Comparison of ENCODE assay signal across 19 cellular contexts in genomic region chr4:180923476-180923875, GRCh38.
DNase-seq lines count a peak whose midpoint lies in the region; ATAC-seq and TF ChIP-seq lines count a peak whose summit lies in the region.
"Had no signal": no experiment of that assay in that cellular context is flagged by ENCODE, and none has a peak within 500 bp of the region (broad histone marks: within the 10 kb centered on the region; RNA-seq: fewer than 3 reads in every experiment).

No MANE protein-coding gene starts in this region.

- no peaks in the 10 kb centered on the region for H3K36me3 ChIP-seq in BJ (ENCODE audit: control insufficient read depth, insufficient read depth, low read length)
- H3K36me3 ChIP-seq: left lung had no signal

- no peak overlapping the region for H3K4me3 Mint-ChIP-seq in activated T-helper 17 cell treated with anti-CD3 and anti-CD28 coated beads, Interleukin-2, amount 50 U/mL, for 72 hours
- H3K4me3 Mint-ChIP-seq: CD4-positive, CD25-positive, alpha-beta regulatory T cell; WTC11 had no signal

- no peaks in the 10 kb centered on the region for H3K36me3 Mint-ChIP-seq in activated T-helper 17 cell treated with anti-CD3 and anti-CD28 coated beads, Interleukin-2, amount 50 U/mL, for 72 hours (ENCODE audit: low read depth)
- H3K36me3 Mint-ChIP-seq: CD4-positive, CD25-positive, alpha-beta regulatory T cell; WTC11 had no signal

- no peaks in the 10 kb centered on the region for H3K27me3 Mint-ChIP-seq in activated T-helper 17 cell treated with anti-CD3 and anti-CD28 coated beads, Interleukin-2, amount 50 U/mL, for 72 hours
- H3K27me3 Mint-ChIP-seq: CD4-positive, CD25-positive, alpha-beta regulatory T cell had no signal

- no peak overlapping the region for H3K27ac Mint-ChIP-seq in activated T-helper 17 cell treated with anti-CD3 and anti-CD28 coated beads, Interleukin-2, amount 50 U/mL, for 72 hours
- H3K27ac Mint-ChIP-seq: CD4-positive, CD25-positive, alpha-beta regulatory T cell; WTC11 had no signal

- TF ChIP-seq CTCF in BJ (IDR thresholded peaks at IDR 0.05; ENCODE audit: insufficient read depth, low read depth, low read length) = no peak

- H3K27ac ChIP-seq in epithelial cell of prostate = peak overlapping the region; percentile 50
- H3K27ac ChIP-seq: left lung, testis had no signal

- no peak for ATAC-seq in activated T-helper 17 cell treated with anti-CD3 and anti-CD28 coated beads, Interleukin-2, amount 50 U/mL, for 72 hours (replicated peaks)
- no peak for ATAC-seq in HG02885 (IDR thresholded peaks at IDR 0.05; ENCODE audit: poor library complexity, unreplicated experiment)
- ATAC-seq: left lung, WTC11 had no signal

- DNase-seq in BJ (ENCODE audit: low read depth) (peak; percentile 71), NCI-H226 (peak; percentile 45), epithelial cell of prostate (ENCODE audit: low read depth, low spot score) (no peak), renal cortical epithelial cell (ENCODE audit: low read depth) (peak; percentile 52), KG1 (lab: John Stamatoyannopoulos, UW) (no peak), T-helper 9 cell (no peak)
- DNase-seq: activated effector memory CD4-positive, alpha-beta T cell treated with Interleukin-2 at 50 U/mL for 16 hours; CD4-positive, CD25-positive, alpha-beta regulatory T cell; DMS79; KBM-7; left lung; NCI-H1105; NCI-H2171; stimulated activated CD4-positive, alpha-beta T cell treated with anti-CD3 and anti-CD28 coated beads, Interleukin-4, amount 100 ng/mL, for 24 hours; stimulated activated CD8-positive, alpha-beta memory T cell treated with anti-CD3 and anti-CD28 coated beads, Interleukin-4, amount 100 ng/mL, for 48 hours; testis had no signal

- CTCF ChIA-PET in BJ (lab: Yijun Ruan, JAX) = no interaction called here

- POLR2A ChIA-PET in BJ (lab: Charles Lee) = no interaction called here

- no peak overlapping the region for H3K4me3 ChIP-seq in BJ (ENCODE audit: low read depth, low read length)
- H3K4me3 ChIP-seq: left lung, testis had no signal

- no peaks in the 10 kb centered on the region for H3K4me1 Mint-ChIP-seq in activated T-helper 17 cell treated with anti-CD3 and anti-CD28 coated beads, Interleukin-2, amount 50 U/mL, for 72 hours
- H3K4me1 Mint-ChIP-seq: CD4-positive, CD25-positive, alpha-beta regulatory T cell had no signal

- no peaks in the 10 kb centered on the region for H3K9me3 Mint-ChIP-seq in activated T-helper 17 cell treated with anti-CD3 and anti-CD28 coated beads, Interleukin-2, amount 50 U/mL, for 72 hours
- H3K9me3 Mint-ChIP-seq: WTC11 had no signal

- no peaks in the 10 kb centered on the region for H3K27me3 ChIP-seq in BJ (ENCODE audit: control insufficient read depth, insufficient read depth, low read length)
- H3K27me3 ChIP-seq: left lung, testis had no signal

Comparison
In these comparisons a context has a peak if more than half of its experiments do, and no peak if none do; other contexts are left out.
1. DNase-seq: peak in BJ (single experiment), NCI-H226 (single experiment) and renal cortical epithelial cell (single experiment); none in epithelial cell of prostate (single experiment), KG1 (single experiment) and T-helper 9 cell (single experiment).